In the genomic region with DNA sequence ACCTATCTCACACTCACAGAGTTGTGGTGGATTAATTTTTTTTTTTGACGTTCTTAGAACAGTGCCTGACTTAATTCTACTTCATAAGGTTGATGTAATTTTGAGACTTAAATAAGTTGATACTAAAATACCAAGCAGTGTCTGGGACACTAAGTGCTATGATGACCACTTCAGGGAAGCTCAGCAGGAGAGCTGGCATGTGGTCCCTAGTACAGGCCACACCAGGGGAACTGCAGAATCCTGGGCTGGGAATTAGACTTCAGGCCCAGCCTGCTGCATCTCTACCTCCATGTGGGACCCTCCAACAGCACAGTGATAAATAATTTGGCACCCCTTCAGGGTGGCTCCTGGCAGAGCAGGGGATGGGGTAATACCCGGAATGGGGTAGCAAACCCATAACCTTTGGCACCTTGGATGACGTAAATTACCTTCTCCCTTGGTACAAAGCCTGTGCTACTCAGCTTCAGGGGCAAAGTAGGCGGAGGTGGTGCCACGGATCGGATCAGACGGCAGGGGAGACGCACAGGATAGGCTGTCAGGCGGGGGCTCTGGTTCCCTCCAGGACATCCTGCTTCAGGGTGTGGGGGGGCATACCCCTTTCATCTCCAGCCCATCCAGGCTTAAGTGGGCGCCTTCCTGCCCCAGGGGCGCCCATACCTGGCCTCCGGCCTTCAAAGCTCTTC, we compare ENCODE assay signal across 12 cellular contexts. TPM values are rescaled to one million over a fixed set of nuclear protein-coding genes. Genes with fewer than 3 reads are reported as not detected.
A peak's percentile ranks its signal among the peaks of the same experiment; 100 is the strongest.
DNase-seq lines count a peak whose midpoint lies in the region; ATAC-seq and TF ChIP-seq lines count a peak whose summit lies in the region.
"Had no signal": no experiment of that assay in that cellular context is flagged by ENCODE, and none has a peak within 500 bp of the region (broad histone marks: within the 10 kb centered on the region; RNA-seq: fewer than 3 reads in every experiment).

No MANE protein-coding gene starts in this region.

- no peaks in the 10 kb centered on the region for H3K27me3 ChIP-seq in dorsolateral prefrontal cortex
- H3K27me3 ChIP-seq: SJSA1 had no signal

- peak overlapping the region; percentile 69 to 86 for H3K4me3 Mint-ChIP-seq in stimulated activated naive B cell treated with anti-CD40 and anti-IgM and Interleukin-4, amounts not matched to agents 10 μg/mL and 1 μg/mL and 100 μg/mL, for 72 hours
- H3K4me3 Mint-ChIP-seq: central memory CD8-positive, alpha-beta T cell had no signal

- DNase-seq in NCI-H345 (lab: John Stamatoyannopoulos, UW) (peak; percentile 18), NCI-H345 treated with DMSO at 0.1 percent for 48 hours (lab: John Stamatoyannopoulos, UW; ENCODE audit: unreplicated experiment) (no peak), NCI-H510A (lab: John Stamatoyannopoulos, UW) (peak; percentile 41), dorsolateral prefrontal cortex (no peak), NCI-H82 (lab: John Stamatoyannopoulos, UW) (no peak), left cardiac atrium (no peak), left colon (no peak)
- no peak for DNase-seq in stimulated activated naive B cell treated with anti-CD40 and anti-IgM and Interleukin-4, amounts not matched to agents 10 μg/mL and 1 μg/mL and 100 μg/mL, for 72 hours

- no peak for TF ChIP-seq CTCF in dorsolateral prefrontal cortex (IDR thresholded peaks at IDR 0.05 in 54 of 56, conservative IDR thresholded peaks at IDR 0.05 in 2 of 56; ENCODE audit: low read depth in 1 of 56, partially characterized antibody in 56 of 56)

- peaks cover 47 to 82% of the 10 kb centered on the region in 2 donors for H3K4me1 Mint-ChIP-seq in stimulated activated naive B cell treated with anti-CD40 and anti-IgM and Interleukin-4, amounts not matched to agents 10 μg/mL and 1 μg/mL and 100 μg/mL, for 72 hours

- intact Hi-C loops in dorsolateral prefrontal cortex (cut with DNase I): loop anchor here (5.0 to 10.0 kb wide), 2 partner anchors 57 to 75 kb away; partner anchors contain the start of gene MYCL (in 1 of the 2)
- intact Hi-C loops in left cardiac atrium (cut with DNase I): no loop called here
- intact Hi-C loops in left colon (cut with DNase I, micrococcal nuclease): loop anchor here in 1 of 2 donors (10.0 kb wide), 1 partner anchor 145 kb away; no protein-coding TSS in a partner anchor

- H3K9me3 Mint-ChIP-seq in stimulated activated naive B cell treated with anti-CD40 and anti-IgM and Interleukin-4, amounts not matched to agents 10 μg/mL and 1 μg/mL and 100 μg/mL, for 72 hours: no peaks in the 10 kb centered on the region
- H3K9me3 Mint-ChIP-seq: central memory CD8-positive, alpha-beta T cell; naive thymus-derived CD8-positive, alpha-beta T cell had no signal

- peaks cover 49 to 68% of the 10 kb centered on the region in 2 donors for H3K36me3 Mint-ChIP-seq in stimulated activated naive B cell treated with anti-CD40 and anti-IgM and Interleukin-4, amounts not matched to agents 10 μg/mL and 1 μg/mL and 100 μg/mL, for 72 hours
- H3K36me3 Mint-ChIP-seq: naive thymus-derived CD8-positive, alpha-beta T cell had no signal

- no peak overlapping the region for H3K4me3 ChIP-seq in dorsolateral prefrontal cortex
- H3K4me3 ChIP-seq: SJSA1, tibial artery had no signal

- no peak for ATAC-seq in stimulated activated naive B cell treated with anti-CD40 and anti-IgM and Interleukin-4, amounts not matched to agents 10 μg/mL and 1 μg/mL and 100 μg/mL, for 72 hours (replicated peaks)
- ATAC-seq in left cardiac atrium: no peak
- ATAC-seq in left colon: no peak

- H3K27ac Mint-ChIP-seq in stimulated activated naive B cell treated with anti-CD40 and anti-IgM and Interleukin-4, amounts not matched to agents 10 μg/mL and 1 μg/mL and 100 μg/mL, for 72 hours: peak overlapping the region; percentile 86

- H3K27ac ChIP-seq in dorsolateral prefrontal cortex: peak overlapping the region in 34 of 59 donors; percentile 8 to 82 (median 60)
- H3K27ac ChIP-seq: SJSA1, tibial artery had no signal

- H3K27me3 Mint-ChIP-seq in stimulated activated naive B cell treated with anti-CD40 and anti-IgM and Interleukin-4, amounts not matched to agents 10 μg/mL and 1 μg/mL and 100 μg/mL, for 72 hours: no peaks in the 10 kb centered on the region
- H3K27me3 Mint-ChIP-seq: central memory CD8-positive, alpha-beta T cell; naive thymus-derived CD8-positive, alpha-beta T cell had no signal

RNA-seq across cellular contexts. Expression of gene MFSD2A, which starts 4.8 kb away (rescaled TPM):
- 10 to 100 TPM in 118 of 120 experiments, 1 to 10 TPM in 2; 6.7 to 62.3 (median 20.8) TPM for total RNA-seq in dorsolateral prefrontal cortex
- 1 to 10 TPM; 3.7 to 3.8 TPM for total RNA-seq in left cardiac atrium
- total RNA-seq in left colon: 10 to 100 TPM; 27.9 to 35.7 TPM

RNA-seq across cellular contexts. Expression of gene MYCL, which starts 58.1 kb away (rescaled TPM):
- total RNA-seq in dorsolateral prefrontal cortex: 1 to 10 TPM in 118 of 120 experiments, under 1 TPM in 2; 0.88 to 5.6 (median 2.3) TPM
- under 1 TPM; 0.76 to 0.77 TPM for total RNA-seq in left cardiac atrium
- 10 to 100 TPM; 13.7 to 15.4 TPM for total RNA-seq in left colon
- total RNA-seq: naive thymus-derived CD8-positive, alpha-beta T cell had no signal

Comparison
In these comparisons a context has a peak if more than half of its experiments do, and no peak if none do; other contexts are left out.
1. DNase-seq: peak in NCI-H345 (single experiment) and NCI-H510A (single experiment); none in NCI-H345 treated with DMSO at 0.1 percent for 48 hours (single experiment), dorsolateral prefrontal cortex (0 of 10), stimulated activated naive B cell treated with anti-CD40 and anti-IgM and Interleukin-4, amounts not matched to agents 10 μg/mL and 1 μg/mL and 100 μg/mL, for 72 hours (single experiment), NCI-H82 (single experiment), left cardiac atrium (single experiment) and left colon (0 of 2).
2. intact Hi-C loops: an anchor here in dorsolateral prefrontal cortex (5.0 to 10.0 kb wide); none called in left cardiac atrium.